ENCODE assay signal across 8 cellular contexts in the genomic region with DNA sequence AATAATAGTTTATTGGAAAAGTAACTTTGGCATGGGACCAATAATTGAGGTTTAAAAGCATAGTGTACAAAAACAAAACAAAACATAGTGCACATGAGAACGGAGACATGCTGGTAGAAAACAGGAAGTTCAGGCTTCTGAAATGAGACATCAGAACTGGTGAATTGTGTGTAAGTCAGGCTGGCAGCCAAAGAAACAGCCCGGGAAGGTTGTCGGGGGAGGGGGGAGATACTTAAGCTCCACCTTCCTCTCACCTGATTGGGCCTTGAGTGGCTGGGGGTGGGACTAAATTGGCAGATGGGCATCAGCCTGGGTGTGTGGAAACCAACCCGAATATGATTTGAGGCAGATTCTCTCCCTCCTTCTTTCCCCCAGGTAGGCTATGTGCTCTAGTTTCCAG.
DNase-seq lines count a peak whose midpoint lies in the region; ATAC-seq, FAIRE-seq and TF ChIP-seq lines count a peak whose summit lies in the region.

No MANE protein-coding gene starts in this region.

- no peak overlapping the region for H3K27ac Mint-ChIP-seq in chondrocyte (ENCODE audit: unreplicated experiment)

- H3K36me3 Mint-ChIP-seq in chondrocyte (ENCODE audit: low read depth): no peaks in the 10 kb centered on the region

- H3K27ac ChIP-seq in coronary artery: no peak overlapping the region

- TF ChIP-seq CTCF in LNCaP clone FGC (IDR thresholded peaks at IDR 0.05; ENCODE audit: control insufficient read depth, extremely low read depth, insufficient read depth) (no peak), choroid plexus epithelial cell (conservative IDR thresholded peaks at IDR 0.05; ENCODE audit: low read depth, low read length) (no peak), coronary artery (IDR thresholded peaks at IDR 0.05) (no peak), chondrocyte (IDR thresholded peaks at IDR 0.05) (no peak)

- DNase-seq in GM12892 (ENCODE audit: insufficient read length) (peak; percentile 15), LNCaP clone FGC (ENCODE audit: low read depth) (peak; percentile 65), choroid plexus epithelial cell (ENCODE audit: low read depth) (peak; percentile 39), DMS114 treated with DMSO at 0.1 percent for 48 hours (lab: John Stamatoyannopoulos, UW; ENCODE audit: unreplicated experiment) (no peak), coronary artery (ENCODE audit: low spot score) (no peak), chondrocyte (ENCODE audit: low spot score) (no peak), DMS79 (lab: John Stamatoyannopoulos, UW) (no peak)

- ATAC-seq in GM21390 (IDR thresholded peaks at IDR 0.05; ENCODE audit: unreplicated experiment): peak; percentile 84

- H3K4me3 ChIP-seq in LNCaP clone FGC (ENCODE audit: low read depth, low read length) (no peak overlapping the region), choroid plexus epithelial cell (ENCODE audit: low read depth, low read length) (no peak overlapping the region), coronary artery (no peak overlapping the region)

- FAIRE-seq in GM12892 (lab: Jason Lieb, UNC): no peak

- peaks cover 2% of the 10 kb centered on the region for H3K27me3 Mint-ChIP-seq in chondrocyte (ENCODE audit: low read depth)

- no peak for TF ChIP-seq POLR2A in GM12892 (IDR thresholded peaks at IDR 0.05; ENCODE audit: low read depth, low read length)

- no peaks in the 10 kb centered on the region for H3K9me3 Mint-ChIP-seq in chondrocyte (ENCODE audit: low read depth)

- no peak overlapping the region for H3K4me3 Mint-ChIP-seq in chondrocyte (ENCODE audit: unreplicated experiment)

- H3K4me1 Mint-ChIP-seq in chondrocyte (ENCODE audit: low read depth): peaks cover 4% of the 10 kb centered on the region

Comparison
In these comparisons a context has a peak if more than half of its experiments do, and no peak if none do; other contexts are left out.
1. DNase-seq: peak in GM12892 (single experiment), LNCaP clone FGC (single experiment) and choroid plexus epithelial cell (single experiment); none in DMS114 treated with DMSO at 0.1 percent for 48 hours (single experiment), coronary artery (single experiment), chondrocyte (single experiment) and DMS79 (single experiment).